8 cellular contexts compared by ENCODE assay signal in genomic region chr19:35673121-35673804, GRCh38. TPM values are rescaled to one million over a fixed set of nuclear protein-coding genes. Genes with fewer than 3 reads are reported as not detected.
DNase-seq lines count a peak whose midpoint lies in the region; ATAC-seq and TF ChIP-seq lines count a peak whose summit lies in the region.

No MANE protein-coding gene starts in this region.

- no peak overlapping the region for H3K27ac Mint-ChIP-seq in activated CD4-positive, alpha-beta T cell treated with anti-CD3 and anti-CD28 coated beads for 36 hours

- H3K27ac ChIP-seq in duodenal mucosa (ENCODE audit: low read depth, low read length) (no peak overlapping the region), subcutaneous abdominal adipose tissue (ENCODE audit: low read depth, low read length) (no peak overlapping the region), WERI-Rb-1 (no peak overlapping the region)

- H3K9ac ChIP-seq in duodenal mucosa (ENCODE audit: low read depth in 1 of 2, low read length in 2 of 2) (no peak overlapping the region), subcutaneous abdominal adipose tissue (ENCODE audit: low read length in 5 of 5) (peak overlapping the region in 1 of 5 donors; percentile 43)

- H3K9me3 Mint-ChIP-seq in activated CD4-positive, alpha-beta T cell treated with anti-CD3 and anti-CD28 coated beads for 36 hours (ENCODE audit: low read depth) = no peaks in the 10 kb centered on the region

- peaks cover 9% of the 10 kb centered on the region for H3K4me1 Mint-ChIP-seq in activated CD4-positive, alpha-beta T cell treated with anti-CD3 and anti-CD28 coated beads for 36 hours

- no peak for TF ChIP-seq CTCF in AG09309 (IDR thresholded peaks at IDR 0.05; ENCODE audit: control insufficient read depth, insufficient read depth, low read depth, low read length, missing control alignments)
- no peak for TF ChIP-seq CTCF in WERI-Rb-1 (IDR thresholded peaks at IDR 0.05; ENCODE audit: low read depth, low read length)

- ATAC-seq in activated CD4-positive, alpha-beta T cell treated with anti-CD3 and anti-CD28 coated beads for 36 hours = peak; percentile 90

- CTCF ChIA-PET in activated CD4-positive, alpha-beta T cell treated with anti-CD3 and anti-CD28 coated beads for 36 hours (lab: Charles Lee) = interaction anchor here (0.5 to 1.2 kb wide), 3 partner anchors 16 to 235 kb away, joined by 3 read pairs; no protein-coding TSS in a partner anchor

- peaks cover 12 to 15% of the 10 kb centered on the region in 2 donors for H3K27me3 ChIP-seq in duodenal mucosa (ENCODE audit: control insufficient read depth in 1 of 2, insufficient read depth in 2 of 2, low read length in 2 of 2)
- peaks cover 14% of the 10 kb centered on the region for H3K27me3 ChIP-seq in mononuclear cell (ENCODE audit: insufficient read depth, low read length)
- H3K27me3 ChIP-seq in subcutaneous abdominal adipose tissue (ENCODE audit: control insufficient read depth in 5 of 5, insufficient read depth in 4 of 5, low read length in 5 of 5) = peaks cover 0 to 24% (median 10%) of the 10 kb centered on the region in 5 donors
- no peaks in the 10 kb centered on the region for H3K27me3 ChIP-seq in WERI-Rb-1 (ENCODE audit: insufficient read depth, low read depth, severe bottlenecking)

- no peaks in the 10 kb centered on the region for H3K36me3 ChIP-seq in duodenal mucosa (ENCODE audit: control insufficient read depth in 1 of 2, insufficient read depth in 2 of 2, low read length in 2 of 2)
- H3K36me3 ChIP-seq in subcutaneous abdominal adipose tissue (ENCODE audit: control insufficient read depth in 5 of 5, insufficient read depth in 5 of 5, low read length in 5 of 5) = no peaks in the 10 kb centered on the region
- no peaks in the 10 kb centered on the region for H3K36me3 ChIP-seq in WERI-Rb-1

- intact Hi-C loops in activated CD4-positive, alpha-beta T cell treated with anti-CD3 and anti-CD28 coated beads for 36 hours (cut with DNase I, micrococcal nuclease) = loop anchor here in 1 of 2 experiments (1.0 to 2.0 kb wide), 2 partner anchors 44 to 60 kb away; partner anchors contain the start of gene HAUS5

- no peaks in the 10 kb centered on the region for H3K36me3 Mint-ChIP-seq in activated CD4-positive, alpha-beta T cell treated with anti-CD3 and anti-CD28 coated beads for 36 hours (ENCODE audit: low read depth)

- H3K9me3 ChIP-seq in duodenal mucosa (ENCODE audit: control insufficient read depth in 1 of 2, low read length in 2 of 2) (no peaks in the 10 kb centered on the region), mononuclear cell (ENCODE audit: low read depth, low read length) (no peaks in the 10 kb centered on the region), subcutaneous abdominal adipose tissue (ENCODE audit: control insufficient read depth in 5 of 5, low read length in 5 of 5) (no peaks in the 10 kb centered on the region), WERI-Rb-1 (ENCODE audit: severe bottlenecking) (no peaks in the 10 kb centered on the region)

- peak overlapping the region; percentile 71 for H3K4me3 Mint-ChIP-seq in activated CD4-positive, alpha-beta T cell treated with anti-CD3 and anti-CD28 coated beads for 36 hours

- peaks cover 25% of the 10 kb centered on the region for H3K27me3 Mint-ChIP-seq in activated CD4-positive, alpha-beta T cell treated with anti-CD3 and anti-CD28 coated beads for 36 hours

- DNase-seq in AG09309 (ENCODE audit: low read depth) (peak; percentile 5), HPDE6-E6E7 (ENCODE audit: extremely low spot score) (peak; percentile 29), DMS153 treated with DMSO at 0.1 percent for 48 hours (lab: John Stamatoyannopoulos, UW; ENCODE audit: unreplicated experiment) (no peak), WERI-Rb-1 (no peak)
- DNase-seq in activated CD4-positive, alpha-beta T cell treated with anti-CD3 and anti-CD28 coated beads for 36 hours = peak; percentile 83

- H3K4me1 ChIP-seq in duodenal mucosa (ENCODE audit: control insufficient read depth in 1 of 2, insufficient read depth in 2 of 2, low read length in 2 of 2) (peaks cover 8 to 14% of the 10 kb centered on the region in 2 donors), mononuclear cell (ENCODE audit: insufficient read depth, low read length) (peaks cover 7% of the 10 kb centered on the region), subcutaneous abdominal adipose tissue (ENCODE audit: control insufficient read depth in 5 of 5, insufficient read depth in 5 of 5, low read length in 5 of 5) (peaks cover 0 to 9% (median 8%) of the 10 kb centered on the region in 5 donors)

- H3K4me3 ChIP-seq in AG09309 (ENCODE audit: control insufficient read depth, low read depth, low read length) (peak overlapping the region; percentile 48), duodenal mucosa (ENCODE audit: low read depth in 1 of 2, low read length in 2 of 2) (peak overlapping the region; percentile 50 to 57), mononuclear cell (ENCODE audit: low read length) (peak overlapping the region; percentile 13), subcutaneous abdominal adipose tissue (ENCODE audit: low read depth in 1 of 5, low read length in 5 of 5) (peak overlapping the region; percentile 47 to 56 (median 52)), WERI-Rb-1 (ENCODE audit: low read depth, low read length) (no peak overlapping the region)

- POLR2A ChIA-PET in activated CD4-positive, alpha-beta T cell treated with anti-CD3 and anti-CD28 coated beads for 36 hours (lab: Charles Lee) = interaction anchor here (0.6 kb wide), 1 partner anchor 45 kb away, joined by 3 read pairs; no protein-coding TSS in a partner anchor

RNA-seq across cellular contexts. Expression of gene UPK1A, which starts 6.9 kb away (rescaled TPM):
- 1 to 10 TPM; 1.2 to 1.8 TPM for total RNA-seq in activated CD4-positive, alpha-beta T cell treated with anti-CD3 and anti-CD28 coated beads for 36 hours
- not detected for total RNA-seq in mononuclear cell

RNA-seq across cellular contexts. Expression of gene COX6B1, which starts 25.1 kb away (rescaled TPM):
- total RNA-seq in activated CD4-positive, alpha-beta T cell treated with anti-CD3 and anti-CD28 coated beads for 36 hours = 100 to 1,000 TPM; 385 to 437 TPM
- total RNA-seq in mononuclear cell = 219 TPM

RNA-seq across cellular contexts. Expression of gene ZBTB32, which starts 31.1 kb away (rescaled TPM):
- total RNA-seq in activated CD4-positive, alpha-beta T cell treated with anti-CD3 and anti-CD28 coated beads for 36 hours = 100 to 1,000 TPM; 232 to 265 TPM
- 0.42 TPM for total RNA-seq in mononuclear cell

RNA-seq across cellular contexts. Expression of gene ETV2, which starts 31.7 kb away (rescaled TPM):
- total RNA-seq in activated CD4-positive, alpha-beta T cell treated with anti-CD3 and anti-CD28 coated beads for 36 hours = 1 to 10 TPM in 1 of 2 experiments, under 1 TPM in 1; 0.37 to 1.1 TPM
- not detected for total RNA-seq in mononuclear cell

RNA-seq across cellular contexts. Expression of gene RBM42, which starts 44.4 kb away (rescaled TPM):
- total RNA-seq in activated CD4-positive, alpha-beta T cell treated with anti-CD3 and anti-CD28 coated beads for 36 hours = 10 to 100 TPM; 87.5 to 94.4 TPM
- total RNA-seq in mononuclear cell = 16.0 TPM

Comparison
In these comparisons a context has a peak if more than half of its experiments do, and no peak if none do; other contexts are left out.
1. DNase-seq: peak in AG09309 (single experiment), HPDE6-E6E7 (single experiment) and activated CD4-positive, alpha-beta T cell treated with anti-CD3 and anti-CD28 coated beads for 36 hours (single experiment); none in DMS153 treated with DMSO at 0.1 percent for 48 hours (single experiment) and WERI-Rb-1 (single experiment).
2. RNA of gene ZBTB32, which starts 31.1 kb away (total RNA-seq): 232 to 265 TPM in activated CD4-positive, alpha-beta T cell treated with anti-CD3 and anti-CD28 coated beads for 36 hours; 0.42 TPM in mononuclear cell (single experiment); every median in the first group is over 100 times any median in the second.